8 cellular contexts compared by ENCODE assay signal in the genomic region with DNA sequence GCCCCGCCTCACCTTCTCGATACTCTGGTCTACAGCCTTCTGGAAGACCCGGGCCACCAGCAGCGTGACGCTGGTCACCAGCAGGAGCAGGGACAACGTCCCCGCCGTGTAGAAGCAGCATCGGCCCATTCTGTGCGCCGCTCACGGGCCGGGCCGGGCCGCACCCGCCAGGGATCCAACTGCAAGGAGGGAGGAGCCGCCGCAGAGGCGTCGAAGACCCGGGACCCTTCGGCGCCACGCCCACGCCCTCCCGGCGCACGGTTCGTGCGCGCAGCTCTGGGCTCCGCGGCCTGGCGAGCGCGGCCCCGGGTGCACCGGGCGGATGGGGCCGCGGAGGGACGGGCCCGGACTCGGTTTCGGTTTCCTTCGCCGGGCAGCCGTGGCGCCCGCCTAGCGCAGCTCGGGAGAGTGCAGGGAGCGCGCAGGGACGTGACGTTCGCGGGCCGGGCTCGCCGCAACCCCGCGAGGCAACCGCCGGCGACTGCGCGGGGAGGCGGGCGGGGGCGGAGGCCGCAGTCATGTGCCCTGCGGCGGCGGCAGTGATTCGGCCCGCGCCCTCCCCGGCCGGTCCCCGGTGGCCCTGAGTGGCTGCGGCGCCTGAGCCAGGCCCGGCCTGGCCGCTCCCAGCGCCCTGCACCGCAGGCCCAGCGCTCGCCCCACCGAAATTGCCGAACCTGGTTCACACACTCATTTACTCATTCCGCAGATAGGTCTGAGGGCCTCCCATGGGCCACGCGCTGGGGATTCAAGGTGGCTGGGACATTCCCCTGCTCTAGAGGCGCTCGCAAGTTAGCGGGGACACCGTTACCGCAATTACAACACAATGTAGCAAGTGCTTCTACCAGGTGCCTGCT. TPM values are rescaled to one million over a fixed set of nuclear protein-coding genes. Genes with fewer than 3 reads are reported as not detected.
DNase-seq lines count a peak whose midpoint lies in the region; ATAC-seq and TF ChIP-seq lines count a peak whose summit lies in the region.

A gene with protein sequence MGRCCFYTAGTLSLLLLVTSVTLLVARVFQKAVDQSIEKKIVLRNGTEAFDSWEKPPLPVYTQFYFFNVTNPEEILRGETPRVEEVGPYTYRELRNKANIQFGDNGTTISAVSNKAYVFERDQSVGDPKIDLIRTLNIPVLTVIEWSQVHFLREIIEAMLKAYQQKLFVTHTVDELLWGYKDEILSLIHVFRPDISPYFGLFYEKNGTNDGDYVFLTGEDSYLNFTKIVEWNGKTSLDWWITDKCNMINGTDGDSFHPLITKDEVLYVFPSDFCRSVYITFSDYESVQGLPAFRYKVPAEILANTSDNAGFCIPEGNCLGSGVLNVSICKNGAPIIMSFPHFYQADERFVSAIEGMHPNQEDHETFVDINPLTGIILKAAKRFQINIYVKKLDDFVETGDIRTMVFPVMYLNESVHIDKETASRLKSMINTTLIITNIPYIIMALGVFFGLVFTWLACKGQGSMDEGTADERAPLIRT (minus strand): TSS at position 410 of the 854 bp plus-strand sequence. CDS start 281 bp downstream, at position 129.

- intact Hi-C loops in ovary (cut with DNase I), result no loop called here

- peak within 1 kb of the TSS; percentile 67 for H3K4me3 ChIP-seq in GM23338
- peak within 1 kb of the TSS; percentile 66 for H3K4me3 ChIP-seq in LNCaP clone FGC (ENCODE audit: low read depth, low read length)
- peak within 1 kb of the TSS; percentile 93 for H3K4me3 ChIP-seq in SK-N-MC
- H3K4me3 ChIP-seq in ovary, result peak within 1 kb of the TSS; percentile 92
- H3K4me3 ChIP-seq in tibial nerve, result peak within 1 kb of the TSS; percentile 62 to 84 (median 69)

- H3K27me3 Mint-ChIP-seq in GM23338 (ENCODE audit: insufficient read depth, low read depth, poor library complexity) (peaks cover 7% of the 10 kb centered on the region), glutamatergic neuron (ENCODE audit: unreplicated experiment) (peaks cover 14% of the 10 kb centered on the region)
- no peaks in the 10 kb centered on the region for H3K27me3 Mint-ChIP-seq in activated naive CD8-positive, alpha-beta T cell

- DNase-seq in GDM1 (lab: John Stamatoyannopoulos, UW), result peak; percentile 78
- DNase-seq in GM23338 (ENCODE audit: low spot score), result peak; percentile 83
- no peak for DNase-seq in LNCaP clone FGC (ENCODE audit: low read depth)
- DNase-seq in SK-N-MC (ENCODE audit: low read depth, low spot score), result no peak
- peak; percentile 92 for DNase-seq in glutamatergic neuron
- peak; percentile 85 to 91 (median 88) for DNase-seq in ovary
- DNase-seq in tibial nerve (ENCODE audit: low spot score in 2 of 2), result peak; percentile 71 to 76

- H3K4me2 ChIP-seq in GM23338, result peak within 1 kb of the TSS; percentile 88

- H3K9me3 ChIP-seq in SK-N-MC (ENCODE audit: low read depth, low read length) (no peaks in the 10 kb centered on the region), ovary (no peaks in the 10 kb centered on the region), tibial nerve (no peaks in the 10 kb centered on the region)

- TF ChIP-seq POLR2A in ovary (IDR thresholded peaks at IDR 0.05) (peak; percentile 93), tibial nerve (IDR thresholded peaks at IDR 0.05) (peak; percentile 85 to 95)

- H3K27me3 ChIP-seq in GM23338 (ENCODE audit: insufficient read depth) (no peaks in the 10 kb centered on the region), ovary (no peaks in the 10 kb centered on the region), tibial nerve (no peaks in the 10 kb centered on the region)

- H3K36me3 Mint-ChIP-seq in GM23338 (ENCODE audit: low read depth), result no peaks in the 10 kb centered on the region; the same call in 2 of the 3 replicates
- H3K36me3 Mint-ChIP-seq in activated naive CD8-positive, alpha-beta T cell, result no peaks in the 10 kb centered on the region
- peaks cover 6% of the 10 kb centered on the region for H3K36me3 Mint-ChIP-seq in glutamatergic neuron (ENCODE audit: unreplicated experiment)

- H3K27ac ChIP-seq in GM23338 (ENCODE audit: low read depth) (peak within 1 kb of the TSS; percentile 94), SK-N-MC (no peak within 1 kb of the TSS), ovary (peak within 1 kb of the TSS; percentile 95 to 97), tibial nerve (peak within 1 kb of the TSS; percentile 89 to 99 (median 96))

- 0% methylated on average over 76 to 99 of the region's 99 CpGs for WGBS in ovary, 3 donors
- WGBS in tibial nerve, 2 donors, result 0 to 1% methylated on average over 15 to 50 of the region's 99 CpGs

- H4K20me1 ChIP-seq in GM23338 (replicated peaks; ENCODE audit: insufficient read depth), result peaks cover under 1% of the 10 kb centered on the region; the same call in 1 of the 2 replicates

- peaks cover 35% of the 10 kb centered on the region for H3K79me2 ChIP-seq in GM23338 (replicated peaks; ENCODE audit: insufficient read depth)

- H3K4me1 ChIP-seq in GM23338 (ENCODE audit: insufficient read depth) (peaks cover 32% of the 10 kb centered on the region), ovary (ENCODE audit: insufficient read depth) (peaks cover 19% of the 10 kb centered on the region), tibial nerve (peaks cover 0 to 55% (median 52%) of the 10 kb centered on the region in 4 donors)

- H3K4me3 Mint-ChIP-seq in GM23338 (peak within 1 kb of the TSS; percentile 92), glutamatergic neuron (ENCODE audit: unreplicated experiment) (peak within 1 kb of the TSS; percentile 96)
- peak within 1 kb of the TSS; percentile 88 for H3K4me3 Mint-ChIP-seq in activated naive CD8-positive, alpha-beta T cell

- peaks cover 21% of the 10 kb centered on the region for H3F3A ChIP-seq in GM23338 (replicated peaks; ENCODE audit: low read depth)

- no peaks in the 10 kb centered on the region for H3K36me3 ChIP-seq in GM23338 (ENCODE audit: insufficient read depth)
- no peaks in the 10 kb centered on the region for H3K36me3 ChIP-seq in SK-N-MC (ENCODE audit: insufficient read depth, low read length)
- H3K36me3 ChIP-seq in ovary, result no peaks in the 10 kb centered on the region
- no peaks in the 10 kb centered on the region for H3K36me3 ChIP-seq in tibial nerve

- no peaks in the 10 kb centered on the region for H3K9me2 ChIP-seq in GM23338 (ENCODE audit: insufficient read depth)

- H3K4me1 Mint-ChIP-seq in GM23338, result peaks cover 46% of the 10 kb centered on the region
- peaks cover 48% of the 10 kb centered on the region for H3K4me1 Mint-ChIP-seq in activated naive CD8-positive, alpha-beta T cell (ENCODE audit: low read depth)
- peaks cover 50% of the 10 kb centered on the region for H3K4me1 Mint-ChIP-seq in glutamatergic neuron (ENCODE audit: low read depth, unreplicated experiment)

- H2AFZ ChIP-seq in GM23338, result peak within 1 kb of the TSS; percentile 98

- H3K27ac Mint-ChIP-seq in GM23338, result peak within 1 kb of the TSS; percentile 91
- H3K27ac Mint-ChIP-seq in activated naive CD8-positive, alpha-beta T cell, result peak within 1 kb of the TSS; percentile 87
- H3K27ac Mint-ChIP-seq in glutamatergic neuron (ENCODE audit: unreplicated experiment), result peak within 1 kb of the TSS; percentile 96

- H3K9me3 Mint-ChIP-seq in GM23338 (no peaks in the 10 kb centered on the region), glutamatergic neuron (ENCODE audit: unreplicated experiment) (peaks cover 19% of the 10 kb centered on the region)
- no peaks in the 10 kb centered on the region for H3K9me3 Mint-ChIP-seq in activated naive CD8-positive, alpha-beta T cell (ENCODE audit: low read depth)

- ATAC-seq in GM23338, result peak; percentile 91

- TF ChIP-seq EP300 in ovary (IDR thresholded peaks at IDR 0.05) (no peak), tibial nerve (IDR thresholded peaks at IDR 0.05) (peak in 1 of 2 donors; percentile 80)

- TF ChIP-seq CTCF in GM23338 (conservative IDR thresholded peaks at IDR 0.05; ENCODE audit: low read depth in 2 of 2) (no peak), LNCaP clone FGC (IDR thresholded peaks at IDR 0.05; ENCODE audit: control insufficient read depth, extremely low read depth, insufficient read depth) (no peak), glutamatergic neuron (IDR thresholded peaks at IDR 0.05; ENCODE audit: partially characterized antibody, unreplicated experiment) (no peak), ovary (IDR thresholded peaks at IDR 0.05) (peak in 1 of 3 donors; percentile 15), tibial nerve (IDR thresholded peaks at IDR 0.05) (peak in 2 of 5 experiments; percentile 48 to 57)

- H3K9ac ChIP-seq in SK-N-MC (ENCODE audit: insufficient read length), result peak within 1 kb of the TSS; percentile 80

TF ChIP-seq in GM23338, 12 proteins besides CTCF, POLR2A, EP300 and RAD21:
- TF ChIP-seq CREB1 (CRISPR knock-in tag; IDR thresholded peaks at IDR 0.05; ENCODE audit: low read depth) (peak; percentile 55; the same call in 1 of the 2 replicates), POLR2AphosphoS5 (IDR thresholded peaks at IDR 0.05; ENCODE audit: low read depth) (peak; percentile 68; the same call in 1 of the 2 replicates), EZH2phosphoT487 (IDR thresholded peaks at IDR 0.05; ENCODE audit: unreplicated experiment) (no peak)

RNA-seq across cellular contexts. Expression of the gene that starts here (rescaled TPM):
- 40.8 and 41.0 TPM in 2 replicates for total RNA-seq in GM23338 (2014; rRNA removed; shearing (Covaris generic))
- polyA plus RNA-seq in GM23338 (2016; fragmentation: Nextera tagmentation; extraction: Ambion mirVana) (15.4 and 17.7 TPM in 2 replicates), ovary (100 to 1,000 TPM in 1 of 2 donors, 10 to 100 TPM in 1; 83.1 to 239 TPM)
- total RNA-seq in glutamatergic neuron (ENCODE audit: unreplicated experiment) (330 TPM), ovary (100 to 1,000 TPM in 6 of 7 donors, 10 to 100 TPM in 1; 98.8 to 163 (median 132) TPM), tibial nerve (100 to 1,000 TPM; 126 to 219 (median 143) TPM)

Comparison
In these comparisons a context has a peak if more than half of its experiments do, and no peak if none do; other contexts are left out.
1. DNase-seq: peak in GDM1 (single experiment), GM23338 (single experiment), glutamatergic neuron (single experiment), ovary (5 of 5) and tibial nerve (2 of 2); none in LNCaP clone FGC (single experiment) and SK-N-MC (single experiment).
2. Peak in every context shown above with its lines, with median percentiles within 50 percentile points of each other: H3K4me3 ChIP-seq, H3K27ac Mint-ChIP-seq and H3K4me3 Mint-ChIP-seq.